7 cellular contexts compared by ENCODE assay signal in the genomic region with DNA sequence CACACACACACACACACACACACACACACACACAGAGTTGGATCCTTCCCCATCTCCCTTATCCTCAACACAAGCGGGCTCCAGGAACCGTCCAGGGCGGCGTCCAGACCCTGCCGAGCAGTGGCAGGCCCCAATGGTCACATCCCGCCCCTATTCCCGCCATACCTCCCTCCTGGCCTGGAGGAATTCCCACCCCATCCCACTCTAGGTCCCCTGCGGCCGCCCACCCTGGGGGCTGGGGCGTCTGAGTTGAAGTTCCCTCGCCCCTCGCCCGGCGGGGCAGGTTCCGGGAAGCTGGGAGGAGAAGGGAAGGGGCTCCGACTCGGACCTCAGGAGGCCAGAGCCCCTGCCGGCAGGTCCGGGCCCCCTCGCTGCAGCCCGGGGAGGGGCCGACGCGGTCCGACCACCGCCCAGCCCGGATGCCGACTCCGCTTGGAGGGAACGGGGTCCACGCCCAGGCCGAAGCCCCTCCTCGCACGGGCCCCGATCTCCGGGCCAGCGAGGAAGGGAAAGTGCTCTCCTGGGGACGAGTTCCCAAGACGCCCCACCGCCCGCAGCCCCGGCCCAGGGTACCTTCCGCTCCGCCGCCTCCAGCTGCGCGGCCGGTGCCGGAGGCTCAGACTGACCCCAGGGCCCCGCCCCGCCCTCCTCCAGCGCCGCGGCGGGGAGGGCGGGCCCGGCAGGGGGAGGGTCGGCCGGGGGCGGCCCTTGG. TPM values are rescaled to one million over a fixed set of nuclear protein-coding genes. Genes with fewer than 3 reads are reported as not detected.
DNase-seq lines count a peak whose midpoint lies in the region; ATAC-seq and TF ChIP-seq lines count a peak whose summit lies in the region.

TSS of gene RHOC (minus strand) at position 623 of the 712 bp plus-strand sequence. CDS start 3,328 bp downstream, outside the sequence.

- H3K27me3 ChIP-seq in kidney epithelial cell (ENCODE audit: control insufficient read depth, insufficient read depth, low read length), result no peaks in the 10 kb centered on the region

- ATAC-seq in GM19351 (IDR thresholded peaks at IDR 0.05; ENCODE audit: unreplicated experiment) (peak; percentile 62), HG03378 (IDR thresholded peaks at IDR 0.05; ENCODE audit: unreplicated experiment) (peak; percentile 40)

- H3K36me3 ChIP-seq in kidney epithelial cell (ENCODE audit: control insufficient read depth, insufficient read depth, low read length), result peaks cover 1% of the 10 kb centered on the region

- in situ Hi-C loops in SK-MEL-5 (cut with HindIII; ENCODE audit: low pct_unique_long_range_greater_than_20kb, low sequenced_read_pairs), result no loop called here

- TF ChIP-seq CTCF in kidney epithelial cell (IDR thresholded peaks at IDR 0.05; ENCODE audit: insufficient read depth, low read length, poor library complexity, severe bottlenecking), result no peak

- peak; percentile 80 for DNase-seq in ELR (ENCODE audit: low read depth)
- DNase-seq in SK-MEL-5 (ENCODE audit: low read depth, low spot score), result no peak
- no peak for DNase-seq in cerebellum (ENCODE audit: low spot score)
- DNase-seq in kidney epithelial cell (ENCODE audit: low read depth), result no peak
- DNase-seq in stimulated activated CD8-positive, alpha-beta memory T cell treated with anti-CD3 and anti-CD28 coated beads, Interleukin-4, amount 100 ng/mL, for 48 hours, result peak; percentile 62

- H3K4me3 ChIP-seq in kidney epithelial cell (ENCODE audit: low read depth, low read length), result peak within 1 kb of the TSS; percentile 70

RNA-seq across cellular contexts. Expression of gene RHOC, which starts in this region (rescaled TPM):
- 100 and 125 TPM in 2 replicates for total RNA-seq in SK-MEL-5 (2014; rRNA removed; shearing (Covaris generic))
- polyA plus RNA-seq in SK-MEL-5 (2015; cell fraction: cytosol; rRNA removed), result 142 and 159 TPM in 2 replicates
- 61.4 and 72.8 TPM in 2 replicates for polyA plus RNA-seq in SK-MEL-5 (2015; cell fraction: nucleus; rRNA removed)
- total RNA-seq in cerebellum (31.7 TPM), kidney epithelial cell (634 and 639 TPM in 2 replicates)

Comparison
In these comparisons a context has a peak if more than half of its experiments do, and no peak if none do; other contexts are left out.
1. DNase-seq: peak in ELR (single experiment) and stimulated activated CD8-positive, alpha-beta memory T cell treated with anti-CD3 and anti-CD28 coated beads, Interleukin-4, amount 100 ng/mL, for 48 hours (single experiment); none in SK-MEL-5 (single experiment), cerebellum (single experiment) and kidney epithelial cell (single experiment).